In the genomic region with DNA sequence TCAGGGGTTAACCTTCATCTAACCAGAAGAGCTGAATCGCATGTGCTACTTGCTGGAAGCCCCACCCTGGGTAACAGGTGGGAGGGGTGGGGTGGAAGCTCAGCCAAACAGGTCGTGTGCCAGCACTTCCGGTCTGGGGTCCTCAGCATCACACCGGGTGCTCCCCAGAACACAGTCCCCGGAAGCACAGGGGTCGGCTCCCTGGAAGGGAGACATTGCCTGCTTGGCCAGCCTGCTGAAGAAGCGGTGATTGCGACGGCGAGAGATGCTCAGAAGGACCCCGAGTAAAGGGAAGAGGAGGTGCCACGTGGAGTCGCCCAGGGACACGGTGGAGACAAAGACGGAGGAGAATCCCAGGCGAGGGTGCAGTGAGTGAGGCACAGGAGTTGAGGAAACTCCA, we compare ENCODE assay signal across 19 cellular contexts. TPM values are rescaled to one million over a fixed set of nuclear protein-coding genes. Genes with fewer than 3 reads are reported as not detected.
DNase-seq lines count a peak whose midpoint lies in the region; ATAC-seq and TF ChIP-seq lines count a peak whose summit lies in the region.
"Had no signal": no experiment of that assay in that cellular context is flagged by ENCODE, and none has a peak within 500 bp of the region (broad histone marks: within the 10 kb centered on the region; RNA-seq: fewer than 3 reads in every experiment).

No MANE protein-coding gene starts in this region.

- H3K79me2 ChIP-seq in OCI-LY7 (ENCODE audit: insufficient read depth, low read depth, low read length), result no peaks in the 10 kb centered on the region

- BruUV-seq in IMR-90 (replicated peaks; lab: Mats Ljungman, UMichigan) (no TSS peak), OCI-LY7 (replicated peaks; lab: Mats Ljungman, UMichigan) (no TSS peak)

- H3K4me1 ChIP-seq in HEK293 (ENCODE audit: control insufficient read depth, insufficient read depth, low read length) (no peaks in the 10 kb centered on the region), IMR-90 (ENCODE audit: control insufficient read depth, insufficient read depth, low read length) (no peaks in the 10 kb centered on the region), neuronal stem cell (ENCODE audit: control insufficient read depth in 2 of 2, insufficient read depth in 1 of 2, low read depth in 1 of 2, low read length in 2 of 2) (peaks cover 0 to 14% of the 10 kb centered on the region in 2 donors), OCI-LY7 (ENCODE audit: insufficient read depth, low read length, poor library complexity, severe bottlenecking) (no peaks in the 10 kb centered on the region)
- H3K4me1 ChIP-seq: Caco-2 had no signal

- H3K9ac ChIP-seq in IMR-90 (ENCODE audit: low read depth, low read length) (no peak overlapping the region), neuronal stem cell (ENCODE audit: low read depth, low read length, poor library complexity) (no peak overlapping the region)
- H3K9ac ChIP-seq: BLaER1 treated with 17β-estradiol and CSF1 and Interleukin-3, amounts not matched to agents 10 nM and 100 nM had no signal

- no peak overlapping the region for H2BK12ac ChIP-seq in neuronal stem cell (ENCODE audit: low read length)

- no peak overlapping the region for H3K14ac ChIP-seq in IMR-90 (replicated peaks; ENCODE audit: low read depth, low read length)
- no peak overlapping the region for H3K14ac ChIP-seq in neuronal stem cell (ENCODE audit: low read length)

- 87% methylated on average over 11 of the region's 16 CpGs; no CpG with 5 or more reads in 1 of the 2 experiments for WGBS in IMR-90 (ENCODE audit: extremely low coverage in 2 of 2, insufficient read length in 1 of 2), 2 experiments
- no CpG with 5 or more reads among the region's 16 CpGs for WGBS in neuronal stem cell (ENCODE audit: extremely low coverage in 2 of 2, insufficient read length in 2 of 2, insufficient replicate concordance in 1 of 2), 2 donors

- H3K27me3 ChIP-seq in IMR-90 (ENCODE audit: control insufficient read depth, insufficient read depth, low read length) (peaks cover 25% of the 10 kb centered on the region), neuronal stem cell (ENCODE audit: control insufficient read depth in 3 of 3, insufficient read depth in 3 of 3, low read depth in 1 of 3, low read length in 3 of 3) (peaks cover 0 to 33% (median 0%) of the 10 kb centered on the region in 3 experiments)

- CTCF ChIA-PET in HEK293 (lab: Yijun Ruan, JAX) (interaction anchor here (0.7 kb wide), 1 partner anchor 57 kb away, joined by 3 read pairs; no protein-coding TSS in a partner anchor), IMR-90 (lab: Yijun Ruan, JAX) (no interaction called here), OCI-LY7 (lab: Charles Lee; ENCODE audit: unreplicated experiment) (no interaction called here)

- H3K9me1 ChIP-seq in IMR-90 (ENCODE audit: insufficient read depth, low read length), result no peaks in the 10 kb centered on the region

- POLR2A ChIA-PET in HEK293 (lab: Yijun Ruan, JAX), result no interaction called here
- POLR2A ChIA-PET in IMR-90 (lab: Charles Lee; ENCODE audit: unreplicated experiment), result no interaction called here
- POLR2A ChIA-PET in OCI-LY7 (lab: Charles Lee), result no interaction called here

- no peaks in the 10 kb centered on the region for H3K9me2 ChIP-seq in OCI-LY7 (ENCODE audit: insufficient read depth, low read length)

- H2BK120ac ChIP-seq in IMR-90 (ENCODE audit: low read depth, low read length) (no peak overlapping the region), neuronal stem cell (ENCODE audit: low read depth, low read length) (peak overlapping the region; percentile 51)

- H2BK15ac ChIP-seq in IMR-90 (ENCODE audit: low read depth, low read length) (no peak overlapping the region), neuronal stem cell (ENCODE audit: low read length) (no peak overlapping the region)

- H3K36me3 ChIP-seq in HEK293 (ENCODE audit: control insufficient read depth in 2 of 2, insufficient read depth in 1 of 2, low read length in 2 of 2) (no peaks in the 10 kb centered on the region), IMR-90 (ENCODE audit: control insufficient read depth, insufficient read depth, low read length) (no peaks in the 10 kb centered on the region), neuronal stem cell (replicated peaks in 1 of 2; ENCODE audit: control insufficient read depth in 2 of 2, insufficient read depth in 2 of 2, low read length in 2 of 2) (no peaks in the 10 kb centered on the region), OCI-LY7 (ENCODE audit: insufficient read depth, low read length) (no peaks in the 10 kb centered on the region)
- H3K36me3 ChIP-seq: BLaER1 treated with 17β-estradiol and CSF1 and Interleukin-3, amounts not matched to agents 10 nM and 100 nM had no signal

- no peak overlapping the region for H3K56ac ChIP-seq in IMR-90 (ENCODE audit: extremely low read depth, insufficient read depth, low read length)

- dilution Hi-C loops in IMR-90 (cut with HindIII; ENCODE audit: low sequenced_read_pairs, unreplicated experiment), result no loop called here

- H3K4me3 ChIP-seq in HEK293 (ENCODE audit: low read depth, low read length) (no peak overlapping the region), IMR-90 (ENCODE audit: insufficient read depth, low read depth, low read length) (no peak overlapping the region), neuronal stem cell (ENCODE audit: low read length in 2 of 2) (no peak overlapping the region), OCI-LY7 (ENCODE audit: low read depth, low read length, poor library complexity, severe bottlenecking) (no peak overlapping the region)
- H3K4me3 ChIP-seq: BLaER1 treated with 17β-estradiol and CSF1 and Interleukin-3, amounts not matched to agents 10 nM and 100 nM had no signal

- H3K27ac ChIP-seq in HEK293 (ENCODE audit: extremely low read depth, low read depth, low read length) (no peak overlapping the region), IMR-90 (ENCODE audit: insufficient read depth, low read length) (no peak overlapping the region), neuronal stem cell (replicated peaks; ENCODE audit: low read length) (no peak overlapping the region), OCI-LY7 (ENCODE audit: low read depth, low read length, poor library complexity, severe bottlenecking) (no peak overlapping the region)
- H3K27ac ChIP-seq: BLaER1 treated with 17β-estradiol and CSF1 and Interleukin-3, amounts not matched to agents 10 nM and 100 nM; C4-2B had no signal

- H4K5ac ChIP-seq in IMR-90 (ENCODE audit: low read depth, low read length), result no peak overlapping the region

- H4K8ac ChIP-seq in IMR-90 (ENCODE audit: low read depth in 2 of 2, low read length in 2 of 2) (no peak overlapping the region), neuronal stem cell (ENCODE audit: low read depth, low read length) (no peak overlapping the region)

- no peak overlapping the region for H2BK20ac ChIP-seq in IMR-90 (ENCODE audit: low read depth, low read length)

- H3K23ac ChIP-seq in IMR-90 (ENCODE audit: low read depth, low read length) (no peak overlapping the region), neuronal stem cell (ENCODE audit: low read depth, low read length, poor library complexity) (no peak overlapping the region)

- H3K4ac ChIP-seq in IMR-90 (ENCODE audit: low read depth, low read length) (no peak overlapping the region), neuronal stem cell (ENCODE audit: low read length) (no peak overlapping the region)

- H3K79me1 ChIP-seq in IMR-90 (ENCODE audit: low read depth in 1 of 2, low read length in 2 of 2) (no peaks in the 10 kb centered on the region), neuronal stem cell (ENCODE audit: low read depth, low read length) (no peaks in the 10 kb centered on the region)

- no peak for TF ChIP-seq POLR2A in IMR-90 (IDR thresholded peaks at IDR 0.05; ENCODE audit: low read depth, low read length)

- no peak overlapping the region for H4K91ac ChIP-seq in IMR-90 (ENCODE audit: insufficient read depth, low read depth, low read length)
- H4K91ac ChIP-seq in neuronal stem cell (ENCODE audit: low read depth, low read length, poor library complexity), result no peak overlapping the region

- intact Hi-C loops in IMR-90 (cut with micrococcal nuclease), result no loop called here
- intact Hi-C loops in OCI-LY7 (cut with micrococcal nuclease; ENCODE audit: unreplicated experiment), result no loop called here

- in situ Hi-C loops in IMR-90 (cut with MboI; ENCODE audit: low sequenced_read_pairs), result no loop called here

- DNase-seq in IMR-90 (no peak), neuronal stem cell (ENCODE audit: low spot score) (no peak), OCI-LY7 (ENCODE audit: low spot score) (no peak), Kasumi-1 (lab: John Stamatoyannopoulos, UW) (no peak)
- DNase-seq: 8988T; ACHN; Caco-2; Calu3; CD4-positive, alpha-beta T cell; CD8-positive, alpha-beta T cell; DMS79 treated with DMSO at 0.1 percent for 48 hours; GF-D8 had no signal

- H3K4me2 ChIP-seq in IMR-90 (ENCODE audit: low read depth, low read length) (no peak overlapping the region), neuronal stem cell (ENCODE audit: insufficient read depth, low read length, poor library complexity, severe bottlenecking) (no peak overlapping the region), OCI-LY7 (ENCODE audit: low read length) (no peak overlapping the region)

- TF ChIP-seq RAD21 in IMR-90 (IDR thresholded peaks at IDR 0.05; ENCODE audit: low read length), result no peak

- H2AK9ac ChIP-seq in IMR-90 (replicated peaks; ENCODE audit: low read depth, low read length, poor library complexity), result no peak overlapping the region

- no peak overlapping the region for H2BK5ac ChIP-seq in IMR-90 (ENCODE audit: low read depth, low read length, poor library complexity, severe bottlenecking)
- H2BK5ac ChIP-seq in neuronal stem cell (ENCODE audit: low read length), result no peak overlapping the region

- TF ChIP-seq CTCF in HEK293 (tag by site-specific recombination; IDR thresholded peaks at IDR 0.05), result no peak
- no peak for TF ChIP-seq CTCF in IMR-90 (conservative IDR thresholded peaks at IDR 0.05; ENCODE audit: low read depth, low read length)
- no peak for TF ChIP-seq CTCF in OCI-LY7 (conservative IDR thresholded peaks at IDR 0.05; ENCODE audit: low read length)

- H3K18ac ChIP-seq in IMR-90 (ENCODE audit: low read depth, low read length) (no peak overlapping the region), neuronal stem cell (ENCODE audit: low read length) (no peak overlapping the region)

- no peak for ATAC-seq in IMR-90 (ENCODE audit: low read depth)
- ATAC-seq in HG03108 (IDR thresholded peaks at IDR 0.05; ENCODE audit: unreplicated experiment), result no peak
- ATAC-seq: CD8-positive, alpha-beta T cell had no signal

- H2AFZ ChIP-seq in IMR-90 (replicated peaks; ENCODE audit: low read length, poor library complexity), result peak overlapping the region; percentile 14
- H2AFZ ChIP-seq in neuronal stem cell (ENCODE audit: low read length), result no peak overlapping the region
- no peak overlapping the region for H2AFZ ChIP-seq in OCI-LY7 (ENCODE audit: low read length)

- no peaks in the 10 kb centered on the region for H4K20me1 ChIP-seq in IMR-90 (ENCODE audit: insufficient read depth, low read length)
- H4K20me1 ChIP-seq in OCI-LY7 (ENCODE audit: insufficient read depth, low read length), result no peaks in the 10 kb centered on the region

- no peak overlapping the region for H2AK5ac ChIP-seq in IMR-90 (ENCODE audit: low read depth, low read length)
- H2AK5ac ChIP-seq in neuronal stem cell (ENCODE audit: low read depth, low read length), result no peak overlapping the region

- H3K9me3 ChIP-seq in HEK293 (ENCODE audit: control insufficient read depth, insufficient read depth, low read depth, low read length) (no peaks in the 10 kb centered on the region), IMR-90 (ENCODE audit: control insufficient read depth, insufficient read depth, low read length) (peaks cover 6% of the 10 kb centered on the region; the same call in 1 of the 2 replicates), neuronal stem cell (replicated peaks in 1 of 2; ENCODE audit: control insufficient read depth in 2 of 2, insufficient read depth in 1 of 2, low read depth in 1 of 2, low read length in 2 of 2) (no peaks in the 10 kb centered on the region), OCI-LY7 (ENCODE audit: low read length) (no peaks in the 10 kb centered on the region)
- H3K9me3 ChIP-seq: Caco-2 had no signal

RNA-seq across cellular contexts. Expression of a gene that starts 36.5 kb away (rescaled TPM):
- total RNA-seq in IMR-90 (2012; rRNA removed) (not detected in 2 replicates), OCI-LY7 (2022) (0.30 and 0.95 TPM in 2 replicates)
- polyA plus RNA-seq in IMR-90 (2012; rRNA removed), result not detected in 2 replicates
- not detected in 2 replicates for polyA plus RNA-seq in IMR-90 (2012; cell fraction: cytosol; rRNA removed)
- not detected in 2 replicates for polyA plus RNA-seq in IMR-90 (2012; cell fraction: nucleus; rRNA removed; ENCODE audit: low replicate concordance)
- polyA plus RNA-seq in neuronal stem cell (2013, experiment 1 of 2), result 3.1 TPM
- polyA plus RNA-seq in neuronal stem cell (2013, experiment 2 of 2), result 3.2 TPM
- total RNA-seq in OCI-LY7 (2014; rRNA removed; shearing (Covaris generic)), result 0.31 and 0.32 TPM in 2 replicates
- total RNA-seq: A673; CD8-positive, alpha-beta T cell had no signal
- polyA plus RNA-seq: AG04450, BJ had no signal

RNA-seq across cellular contexts. Expression of a gene that starts 54.8 kb away (rescaled TPM):
- 28.3 and 30.3 TPM in 2 replicates for total RNA-seq in IMR-90 (2012; rRNA removed)
- 20.2 and 23.6 TPM in 2 replicates for polyA plus RNA-seq in IMR-90 (2012; rRNA removed)
- polyA plus RNA-seq in IMR-90 (2012; cell fraction: cytosol; rRNA removed), result 14.9 and 15.2 TPM in 2 replicates
- 27.5 and 126 TPM in 2 replicates for polyA plus RNA-seq in IMR-90 (2012; cell fraction: nucleus; rRNA removed; ENCODE audit: low replicate concordance)
- polyA plus RNA-seq in neuronal stem cell (2013, experiment 1 of 2), result 40.9 TPM
- 42.6 TPM for polyA plus RNA-seq in neuronal stem cell (2013, experiment 2 of 2)
- total RNA-seq in OCI-LY7 (2014; rRNA removed; shearing (Covaris generic)), result 47.0 and 62.1 TPM in 2 replicates
- total RNA-seq in OCI-LY7 (2022), result 51.7 and 64.2 TPM in 2 replicates
